In the genomic region with DNA sequence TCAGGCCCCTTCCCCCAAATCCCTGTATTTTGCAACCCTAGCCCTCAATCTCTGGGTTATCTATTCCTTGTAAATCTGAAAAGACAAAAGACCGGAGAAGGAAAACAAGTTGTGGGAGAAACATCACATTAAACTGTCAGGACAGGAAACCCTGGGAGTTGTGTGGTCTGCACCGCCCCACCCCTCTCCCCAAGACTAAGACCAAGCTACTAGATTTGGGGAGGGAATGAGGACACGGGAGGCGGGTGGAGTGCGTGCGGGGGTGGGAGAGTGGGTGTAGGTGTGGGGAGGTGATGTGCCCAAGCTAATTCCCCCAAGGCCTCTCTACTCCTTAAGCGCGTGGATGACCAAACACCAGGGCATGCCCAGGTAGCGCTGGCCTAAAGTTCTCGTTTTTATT, we compare ENCODE assay signal across 10 cellular contexts. TPM values are rescaled to one million over a fixed set of nuclear protein-coding genes. Genes with fewer than 3 reads are reported as not detected.
A peak's percentile ranks its signal among the peaks of the same experiment; 100 is the strongest.
DNase-seq lines count a peak whose midpoint lies in the region; ATAC-seq and TF ChIP-seq lines count a peak whose summit lies in the region.
"Had no signal": no experiment of that assay in that cellular context is flagged by ENCODE, and none has a peak within 500 bp of the region (broad histone marks: within the 10 kb centered on the region; RNA-seq: fewer than 3 reads in every experiment).

No MANE protein-coding gene starts in this region.

- no peak for TF ChIP-seq CTCF in CD4-positive, alpha-beta T cell (IDR thresholded peaks at IDR 0.05)
- TF ChIP-seq CTCF in fibroblast of villous mesenchyme (IDR thresholded peaks at IDR 0.05; ENCODE audit: insufficient read depth, low read depth, low read length) = no peak
- TF ChIP-seq CTCF in parathyroid adenoma (IDR thresholded peaks at IDR 0.05) = no peak

- peaks cover 5% of the 10 kb centered on the region for H3K4me1 Mint-ChIP-seq in CD4-positive, alpha-beta T cell (ENCODE audit: low read depth)

- no peak for ATAC-seq in CD4-positive, alpha-beta T cell (ENCODE audit: poor library complexity)
- peak; percentile 3; the same call in 2 of the 3 replicates for ATAC-seq in SK-N-SH treated with all-trans-retinoic acid at 6 μM for 48 hours
- ATAC-seq in GM19397 (IDR thresholded peaks at IDR 0.05; ENCODE audit: unreplicated experiment) = no peak
- ATAC-seq in GM18502 (IDR thresholded peaks at IDR 0.05; ENCODE audit: poor library complexity, unreplicated experiment) = no peak

- H3K4me2 ChIP-seq in parathyroid adenoma (ENCODE audit: low read length) = no peak overlapping the region

- H3K79me2 ChIP-seq in parathyroid adenoma = peaks cover 3% of the 10 kb centered on the region

- no peak overlapping the region for H3K27ac Mint-ChIP-seq in CD4-positive, alpha-beta T cell

- H3K36me3 Mint-ChIP-seq in CD4-positive, alpha-beta T cell (ENCODE audit: low read depth) = no peaks in the 10 kb centered on the region

- CTCF ChIA-PET in CD4-positive, alpha-beta T cell (lab: Charles Lee) = no interaction called here

- H3K27me3 Mint-ChIP-seq in CD4-positive, alpha-beta T cell = peaks cover 75% of the 10 kb centered on the region

- H3K9me3 ChIP-seq in CD4-positive, alpha-beta T cell (ENCODE audit: control insufficient read depth, low read length) = no peaks in the 10 kb centered on the region
- no peaks in the 10 kb centered on the region for H3K9me3 ChIP-seq in parathyroid adenoma (ENCODE audit: control insufficient read depth, low read length)

- no peak overlapping the region for H2AFZ ChIP-seq in parathyroid adenoma

- H3K27ac ChIP-seq in CD4-positive, alpha-beta T cell (ENCODE audit: low read depth, low read length) = no peak overlapping the region
- peak overlapping the region; percentile 69 for H3K27ac ChIP-seq in parathyroid adenoma

- peak overlapping the region; percentile 25 for H3K4me3 Mint-ChIP-seq in CD4-positive, alpha-beta T cell

- no peak overlapping the region for H3K9ac ChIP-seq in parathyroid adenoma

- DNase-seq in CD4-positive, alpha-beta T cell = no peak
- DNase-seq in fibroblast of villous mesenchyme (ENCODE audit: low read depth) (peak; percentile 70), NCI-H2227 treated with DMSO at 0.1 percent for 48 hours (lab: John Stamatoyannopoulos, UW) (no peak), NCI-H69 (lab: John Stamatoyannopoulos, UW) (no peak)
- DNase-seq: activated CD4-positive, alpha-beta T cell treated with anti-CD3 and anti-CD28 coated beads, Interleukin-2, amount 50 U/mL, for 48 hours; NCI-H2107 had no signal

- H3K27me3 ChIP-seq in CD4-positive, alpha-beta T cell (ENCODE audit: control insufficient read depth, insufficient read depth, low read length) = peaks cover 69% of the 10 kb centered on the region
- H3K27me3 ChIP-seq in parathyroid adenoma (ENCODE audit: control insufficient read depth, insufficient read depth, low read length) = no peaks in the 10 kb centered on the region

- POLR2A ChIA-PET in CD4-positive, alpha-beta T cell (lab: Charles Lee) = no interaction called here

- H3K9me3 Mint-ChIP-seq in CD4-positive, alpha-beta T cell = no peaks in the 10 kb centered on the region

- intact Hi-C loops in CD4-positive, alpha-beta T cell (cut with DNase I, micrococcal nuclease) = loop anchor here in 1 of 2 experiments (5.0 kb wide), 1 partner anchor 36 kb away; no protein-coding TSS in a partner anchor

- peaks cover 17% of the 10 kb centered on the region for H3K4me1 ChIP-seq in parathyroid adenoma

- H3K4me3 ChIP-seq in fibroblast of villous mesenchyme (ENCODE audit: low read depth, low read length) (peak overlapping the region; percentile 75), parathyroid adenoma (ENCODE audit: low read depth, low read length) (peak overlapping the region; percentile 57)

- H3K36me3 ChIP-seq in parathyroid adenoma (ENCODE audit: control insufficient read depth, insufficient read depth, low read length) = no peaks in the 10 kb centered on the region

TF ChIP-seq in SK-N-SH treated with all-trans-retinoic acid at 6 μM for 48 hours, 23 proteins besides CTCF, POLR2A, EP300 and RAD21:
- TF ChIP-seq ISL1 (CRISPR knock-in tag; IDR thresholded peaks at IDR 0.05) (no peak), ESRRG (CRISPR knock-in tag; IDR thresholded peaks at IDR 0.05) (no peak), ZFP3 (CRISPR knock-in tag; IDR thresholded peaks at IDR 0.05) (no peak), TSHZ2 (CRISPR knock-in tag; IDR thresholded peaks at IDR 0.05) (no peak), ZNF565 (CRISPR knock-in tag; conservative IDR thresholded peaks at IDR 0.05; ENCODE audit: low read depth) (no peak), TCF4 (CRISPR knock-in tag; IDR thresholded peaks at IDR 0.05; ENCODE audit: borderline replicate concordance) (no peak), PPARA (CRISPR knock-in tag; IDR thresholded peaks at IDR 0.05; ENCODE audit: borderline replicate concordance) (no peak), OSR1 (CRISPR knock-in tag; IDR thresholded peaks at IDR 0.05) (no peak), CSDC2 (CRISPR knock-in tag; IDR thresholded peaks at IDR 0.05) (no peak), ZNF8 (CRISPR knock-in tag; IDR thresholded peaks at IDR 0.05) (no peak)
- TF ChIP-seq, protein P1, sequence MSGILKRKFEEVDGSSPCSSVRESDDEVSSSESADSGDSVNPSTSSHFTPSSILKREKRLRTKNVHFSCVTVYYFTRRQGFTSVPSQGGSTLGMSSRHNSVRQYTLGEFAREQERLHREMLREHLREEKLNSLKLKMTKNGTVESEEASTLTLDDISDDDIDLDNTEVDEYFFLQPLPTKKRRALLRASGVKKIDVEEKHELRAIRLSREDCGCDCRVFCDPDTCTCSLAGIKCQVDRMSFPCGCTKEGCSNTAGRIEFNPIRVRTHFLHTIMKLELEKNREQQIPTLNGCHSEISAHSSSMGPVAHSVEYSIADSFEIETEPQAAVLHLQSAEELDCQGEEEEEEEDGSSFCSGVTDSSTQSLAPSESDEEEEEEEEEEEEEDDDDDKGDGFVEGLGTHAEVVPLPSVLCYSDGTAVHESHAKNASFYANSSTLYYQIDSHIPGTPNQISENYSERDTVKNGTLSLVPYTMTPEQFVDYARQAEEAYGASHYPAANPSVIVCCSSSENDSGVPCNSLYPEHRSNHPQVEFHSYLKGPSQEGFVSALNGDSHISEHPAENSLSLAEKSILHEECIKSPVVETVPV (CRISPR knock-in tag; IDR thresholded peaks at IDR 0.05) = no peak
- TF ChIP-seq, protein P2, sequence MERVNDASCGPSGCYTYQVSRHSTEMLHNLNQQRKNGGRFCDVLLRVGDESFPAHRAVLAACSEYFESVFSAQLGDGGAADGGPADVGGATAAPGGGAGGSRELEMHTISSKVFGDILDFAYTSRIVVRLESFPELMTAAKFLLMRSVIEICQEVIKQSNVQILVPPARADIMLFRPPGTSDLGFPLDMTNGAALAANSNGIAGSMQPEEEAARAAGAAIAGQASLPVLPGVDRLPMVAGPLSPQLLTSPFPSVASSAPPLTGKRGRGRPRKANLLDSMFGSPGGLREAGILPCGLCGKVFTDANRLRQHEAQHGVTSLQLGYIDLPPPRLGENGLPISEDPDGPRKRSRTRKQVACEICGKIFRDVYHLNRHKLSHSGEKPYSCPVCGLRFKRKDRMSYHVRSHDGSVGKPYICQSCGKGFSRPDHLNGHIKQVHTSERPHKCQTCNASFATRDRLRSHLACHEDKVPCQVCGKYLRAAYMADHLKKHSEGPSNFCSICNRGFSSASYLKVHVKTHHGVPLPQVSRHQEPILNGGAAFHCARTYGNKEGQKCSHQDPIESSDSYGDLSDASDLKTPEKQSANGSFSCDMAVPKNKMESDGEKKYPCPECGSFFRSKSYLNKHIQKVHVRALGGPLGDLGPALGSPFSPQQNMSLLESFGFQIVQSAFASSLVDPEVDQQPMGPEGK (CRISPR knock-in tag; IDR thresholded peaks at IDR 0.05; ENCODE audit: borderline replicate concordance) = no peak
- TF ChIP-seq, protein P3, sequence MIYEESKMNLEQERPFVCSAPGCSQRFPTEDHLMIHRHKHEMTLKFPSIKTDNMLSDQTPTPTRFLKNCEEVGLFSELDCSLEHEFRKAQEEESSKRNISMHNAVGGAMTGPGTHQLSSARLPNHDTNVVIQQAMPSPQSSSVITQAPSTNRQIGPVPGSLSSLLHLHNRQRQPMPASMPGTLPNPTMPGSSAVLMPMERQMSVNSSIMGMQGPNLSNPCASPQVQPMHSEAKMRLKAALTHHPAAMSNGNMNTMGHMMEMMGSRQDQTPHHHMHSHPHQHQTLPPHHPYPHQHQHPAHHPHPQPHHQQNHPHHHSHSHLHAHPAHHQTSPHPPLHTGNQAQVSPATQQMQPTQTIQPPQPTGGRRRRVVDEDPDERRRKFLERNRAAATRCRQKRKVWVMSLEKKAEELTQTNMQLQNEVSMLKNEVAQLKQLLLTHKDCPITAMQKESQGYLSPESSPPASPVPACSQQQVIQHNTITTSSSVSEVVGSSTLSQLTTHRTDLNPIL (CRISPR knock-in tag; IDR thresholded peaks at IDR 0.05; ENCODE audit: low read depth) = no peak

RNA-seq across cellular contexts. Expression of gene JCAD, which starts 1.3 kb away (rescaled TPM):
- total RNA-seq in CD4-positive, alpha-beta T cell = not detected
- 7.8 and 18.7 TPM in 2 replicates for total RNA-seq in fibroblast of villous mesenchyme
